In the genomic region with DNA sequence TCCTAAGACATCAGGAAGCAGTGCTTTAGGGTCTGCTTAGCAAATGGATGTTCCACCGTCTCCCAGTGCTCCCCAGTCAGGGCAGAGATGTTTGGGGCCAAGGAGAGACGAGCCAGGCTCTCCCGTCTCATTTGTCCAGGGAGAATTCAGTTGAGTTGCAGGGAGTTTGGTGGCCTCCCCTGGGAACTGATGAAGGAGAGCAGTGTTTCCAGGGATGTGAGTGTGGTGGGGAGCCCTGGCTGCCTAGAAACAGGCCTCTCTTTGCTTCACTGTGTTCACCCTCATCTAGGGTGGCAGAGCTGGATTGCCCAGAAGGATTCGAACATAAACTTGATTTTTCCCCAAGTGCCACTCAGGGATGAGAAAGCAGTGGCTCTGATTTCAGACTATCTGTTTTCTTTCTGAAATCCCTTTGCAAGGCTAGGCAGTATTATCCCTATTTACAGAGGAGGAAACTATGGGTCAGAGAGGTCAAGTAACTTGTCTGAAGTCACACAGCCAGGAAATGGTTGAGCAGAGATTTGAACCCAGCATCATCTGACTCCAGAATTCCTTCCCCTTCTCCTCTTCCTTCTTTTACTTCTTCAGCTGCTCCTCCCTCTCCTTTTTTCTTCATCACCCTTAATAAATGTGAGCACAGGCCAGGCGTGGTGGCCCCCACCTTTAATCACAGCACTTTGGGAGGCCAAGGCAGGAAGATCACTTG, we compare ENCODE assay signal across 13 cellular contexts. TPM values are rescaled to one million over a fixed set of nuclear protein-coding genes. Genes with fewer than 3 reads are reported as not detected.
DNase-seq lines count a peak whose midpoint lies in the region; ATAC-seq and TF ChIP-seq lines count a peak whose summit lies in the region.
"Had no signal": no experiment of that assay in that cellular context is flagged by ENCODE, and none has a peak within 500 bp of the region (broad histone marks: within the 10 kb centered on the region; RNA-seq: fewer than 3 reads in every experiment).

No MANE protein-coding gene starts in this region.

- no peak overlapping the region for H3K4me3 ChIP-seq in BLaER1
- H3K4me3 ChIP-seq in DND-41 (ENCODE audit: low read depth in 1 of 2, low read length in 2 of 2), result no peak overlapping the region
- H3K4me3 ChIP-seq: body of pancreas had no signal

- H3K27me3 ChIP-seq in BLaER1, result peaks cover 37% of the 10 kb centered on the region
- H3K27me3 ChIP-seq in DND-41 (ENCODE audit: insufficient read depth, low read length, poor library complexity), result no peaks in the 10 kb centered on the region
- H3K27me3 ChIP-seq: body of pancreas had no signal

- H3K9ac ChIP-seq in BLaER1 (no peak overlapping the region), DND-41 (ENCODE audit: low read depth, low read length) (no peak overlapping the region)

- H3K36me3 Mint-ChIP-seq in osteocyte (ENCODE audit: unreplicated experiment), result peaks cover 22% of the 10 kb centered on the region

- DNase-seq in DND-41 (no peak), osteocyte (ENCODE audit: extremely low spot score, unreplicated experiment) (no peak), HK-2 (ENCODE audit: unreplicated experiment) (no peak), DMS153 treated with DMSO at 0.1 percent for 48 hours (lab: John Stamatoyannopoulos, UW; ENCODE audit: unreplicated experiment) (no peak), HCEC 1CT (no peak)
- DNase-seq: body of pancreas, NCI-H1436 had no signal

- no peak for ATAC-seq in DND-41 (ENCODE audit: insufficient read depth, low read depth)
- ATAC-seq in GM21390 (IDR thresholded peaks at IDR 0.05; ENCODE audit: unreplicated experiment), result no peak
- ATAC-seq: body of pancreas; Panc1; stimulated activated effector memory CD8-positive, alpha-beta T cell treated with anti-CD3 and anti-CD28 coated beads, Interleukin-12 subunit alpha, Interleukin-12 subunit beta, amount 100 ng/mL, for 72 hours had no signal

- TF ChIP-seq CTCF in DND-41 (IDR thresholded peaks at IDR 0.05; ENCODE audit: borderline replicate concordance, extremely low read depth, low read length, poor library complexity, severe bottlenecking), result no peak
- TF ChIP-seq CTCF in osteocyte (IDR thresholded peaks at IDR 0.05), result no peak

- H3K4me2 ChIP-seq in BLaER1, result peak overlapping the region; percentile 29; the same call in 1 of the 2 replicates
- H3K4me2 ChIP-seq in DND-41 (ENCODE audit: insufficient read depth, low read length), result no peak overlapping the region

- H3K4me3 Mint-ChIP-seq in osteocyte (ENCODE audit: unreplicated experiment), result no peak overlapping the region
- H3K4me3 Mint-ChIP-seq: IgD-negative memory B cell; stimulated activated effector memory CD8-positive, alpha-beta T cell treated with anti-CD3 and anti-CD28 coated beads, Interleukin-12 subunit alpha, Interleukin-12 subunit beta, amount 100 ng/mL, for 72 hours had no signal

- H3K27ac Mint-ChIP-seq in osteocyte (ENCODE audit: unreplicated experiment), result peak overlapping the region; percentile 38
- H3K27ac Mint-ChIP-seq: stimulated activated effector memory CD8-positive, alpha-beta T cell treated with anti-CD3 and anti-CD28 coated beads, Interleukin-12 subunit alpha, Interleukin-12 subunit beta, amount 100 ng/mL, for 72 hours had no signal

- H3K36me3 ChIP-seq in BLaER1, result no peaks in the 10 kb centered on the region
- peaks cover 59% of the 10 kb centered on the region for H3K36me3 ChIP-seq in DND-41 (ENCODE audit: insufficient read depth, low read length)

- H3K4me1 ChIP-seq in BLaER1, result peaks cover 53% of the 10 kb centered on the region
- peaks cover 16% of the 10 kb centered on the region for H3K4me1 ChIP-seq in DND-41 (ENCODE audit: insufficient read depth, low read length)

- no peak overlapping the region for H3K27ac ChIP-seq in BLaER1
- peak overlapping the region; percentile 45; the same call in 1 of the 2 replicates for H3K27ac ChIP-seq in DND-41 (ENCODE audit: low read length)
- H3K27ac ChIP-seq in cingulate gyrus (ENCODE audit: low read depth, low read length), result peak overlapping the region; percentile 11

- no peak overlapping the region for H2AFZ ChIP-seq in DND-41 (ENCODE audit: low read depth, low read length)

- no peaks in the 10 kb centered on the region for H3K9me3 ChIP-seq in BLaER1
- H3K9me3 ChIP-seq in DND-41 (ENCODE audit: insufficient read depth, low read length, severe bottlenecking), result no peaks in the 10 kb centered on the region
- H3K9me3 ChIP-seq: body of pancreas had no signal

- H3K4me1 Mint-ChIP-seq in osteocyte (ENCODE audit: unreplicated experiment), result peaks cover 35% of the 10 kb centered on the region

- H3K9me3 Mint-ChIP-seq in osteocyte (ENCODE audit: unreplicated experiment), result no peaks in the 10 kb centered on the region
- H3K9me3 Mint-ChIP-seq: IgD-negative memory B cell; stimulated activated effector memory CD8-positive, alpha-beta T cell treated with anti-CD3 and anti-CD28 coated beads, Interleukin-12 subunit alpha, Interleukin-12 subunit beta, amount 100 ng/mL, for 72 hours had no signal

- H3K27me3 Mint-ChIP-seq in osteocyte (ENCODE audit: unreplicated experiment), result no peaks in the 10 kb centered on the region
- H3K27me3 Mint-ChIP-seq: IgD-negative memory B cell had no signal

- peaks cover 18% of the 10 kb centered on the region for H3K79me2 ChIP-seq in DND-41 (ENCODE audit: insufficient read depth, low read length)

- H4K20me1 ChIP-seq in BLaER1, result peaks cover 6% of the 10 kb centered on the region; the same call in 1 of the 2 replicates
- no peaks in the 10 kb centered on the region for H4K20me1 ChIP-seq in DND-41 (ENCODE audit: insufficient read depth, low read length)

RNA-seq across cellular contexts. Expression of gene TPCN1, which starts 6.6 kb away (rescaled TPM):
- total RNA-seq in osteocyte, result 74.6 and 80.6 TPM in 2 replicates

RNA-seq across cellular contexts. Expression of gene RITA1, which starts 42.3 kb away (rescaled TPM):
- 19.9 and 20.5 TPM in 2 replicates for total RNA-seq in osteocyte

RNA-seq across cellular contexts. Expression of gene DDX54, which starts 42.6 kb away (rescaled TPM):
- total RNA-seq in osteocyte, result 52.8 and 52.9 TPM in 2 replicates
